In the genomic region with DNA sequence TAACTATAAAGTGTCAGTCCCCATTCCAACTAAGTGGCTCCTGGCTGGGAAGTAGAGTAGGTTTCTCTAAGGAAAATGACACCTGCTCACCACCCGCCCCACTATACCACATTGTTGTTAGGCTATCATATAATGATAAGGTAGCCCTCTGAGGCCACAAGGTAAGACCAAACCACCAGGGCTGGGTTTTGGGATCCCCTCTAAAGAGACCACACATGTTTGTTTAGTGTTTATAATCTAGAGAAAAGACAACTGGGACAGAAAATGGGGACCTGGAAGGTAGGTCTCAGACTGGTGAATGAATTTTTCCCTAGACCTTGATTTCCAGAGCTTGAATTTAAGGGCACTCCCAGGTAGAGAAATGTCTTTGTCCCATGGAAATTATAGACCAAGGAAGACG, we compare ENCODE assay signal across 27 cellular contexts.
"Had no signal": no experiment of that assay in that cellular context is flagged by ENCODE, and none has a peak within 500 bp of the region (broad histone marks: within the 10 kb centered on the region; RNA-seq: fewer than 3 reads in every experiment).

No MANE protein-coding gene starts in this region.

- H3K27me3 Mint-ChIP-seq: activated CD4-positive, alpha-beta T cell treated with anti-CD3 and anti-CD28 coated beads, Interleukin-2, amount 10 ng/mL, durations not matched to agents 7 days and 5 days; brain had no signal

- FAIRE-seq: urothelium cell line had no signal

- H3K27me3 ChIP-seq: foreskin keratinocyte, stomach, suprapubic skin, tibial nerve had no signal

- DNase-seq: activated CD4-positive, alpha-beta T cell treated with anti-CD3 and anti-CD28 coated beads, Interleukin-2, amount 10 ng/mL, durations not matched to agents 7 days and 5 days; activated CD4-positive, CD25-positive, alpha-beta regulatory T cell treated with anti-CD3 and anti-CD28 coated beads, Interleukin-2, amount 50 U/mL, for 72 hours; activated CD8-positive, alpha-beta memory T cell treated with anti-CD3 and anti-CD28 coated beads for 24 hours; activated CD8-positive, alpha-beta memory T cell treated with anti-CD3 and anti-CD28 coated beads, Interleukin-2, amount 50 U/mL, for 4 hours; activated gamma-delta T cell; aorta; dermis blood vessel endothelial cell; effector CD8-positive, alpha-beta T cell; foreskin keratinocyte; kidney glomerular epithelial cell; left ventricle myocardium inferior; nucleus accumbens; right cardiac atrium; stimulated activated CD4-positive, alpha-beta T cell treated with anti-CD3 and anti-CD28 coated beads, Interleukin-1b, Interleukin-23, amount 100 ng/mL, for 48 hours; stomach; SW 1271 had no signal

- ATAC-seq: activated naive CD4-positive, alpha-beta T cell treated with anti-CD3 and anti-CD28 coated beads, Interleukin-2, amount 50 U/mL, for 72 hours; foreskin keratinocyte; right cardiac atrium had no signal

- H3K4me1 Mint-ChIP-seq: brain, mesothelial cell of epicardium, nephron had no signal

- H3K27ac Mint-ChIP-seq: activated CD4-positive, alpha-beta T cell treated with anti-CD3 and anti-CD28 coated beads, Interleukin-2, amount 10 ng/mL, durations not matched to agents 7 days and 5 days; mesothelial cell of epicardium; nephron; T-helper 2 cell treated with Interferon-gamma antibody and Interleukin-4, amounts not matched to agents 5 μg/mL and 100 μg/mL, for 36 hours had no signal

- H3K9ac ChIP-seq: parathyroid adenoma had no signal

- H3K4me3 ChIP-seq: left ventricle myocardium inferior, skin epidermis, stomach, suprapubic skin, tibial nerve had no signal

- H3K4me3 Mint-ChIP-seq: activated CD4-positive, alpha-beta T cell treated with anti-CD3 and anti-CD28 coated beads, Interleukin-2, amount 10 ng/mL, durations not matched to agents 7 days and 5 days; brain; mesothelial cell of epicardium; nephron; T-helper 2 cell treated with Interferon-gamma antibody and Interleukin-4, amounts not matched to agents 5 μg/mL and 100 μg/mL, for 36 hours had no signal

- H3K9me3 ChIP-seq: left ventricle myocardium inferior, stomach, suprapubic skin, tibial nerve had no signal

- H3K9me3 Mint-ChIP-seq: activated CD4-positive, alpha-beta T cell treated with anti-CD3 and anti-CD28 coated beads, Interleukin-2, amount 10 ng/mL, durations not matched to agents 7 days and 5 days; activated naive CD4-positive, alpha-beta T cell treated with anti-CD3 and anti-CD28 coated beads, Interleukin-2, amount 50 U/mL, for 72 hours; brain; mesothelial cell of epicardium; nephron; T-helper 2 cell treated with Interferon-gamma antibody and Interleukin-4, amounts not matched to agents 5 μg/mL and 100 μg/mL, for 36 hours had no signal

- H2AFZ ChIP-seq: parathyroid adenoma had no signal

- H3K79me2 ChIP-seq: parathyroid adenoma had no signal

- H3K27ac ChIP-seq: foreskin keratinocyte, left ventricle myocardium inferior, parathyroid adenoma, skin epidermis, stomach, suprapubic skin, tibial nerve, VCaP had no signal

- H3K4me1 ChIP-seq: parathyroid adenoma had no signal
